12 cellular contexts compared by ENCODE assay signal in genomic region chr10:106957825-106958581, GRCh38.
DNase-seq lines count a peak whose midpoint lies in the region; ATAC-seq and TF ChIP-seq lines count a peak whose summit lies in the region.
"Had no signal": no experiment of that assay in that cellular context is flagged by ENCODE, and none has a peak within 500 bp of the region (broad histone marks: within the 10 kb centered on the region; RNA-seq: fewer than 3 reads in every experiment).

No MANE protein-coding gene starts in this region.

- ATAC-seq in GM18861 (IDR thresholded peaks at IDR 0.05; ENCODE audit: unreplicated experiment) (peak; percentile 44), HG02588 (IDR thresholded peaks at IDR 0.05; ENCODE audit: unreplicated experiment) (peak; percentile 49), HG02885 (IDR thresholded peaks at IDR 0.05; ENCODE audit: poor library complexity, unreplicated experiment) (no peak)

- POLR2A ChIA-PET in PC-9 (lab: Charles Lee; ENCODE audit: unreplicated experiment) = no interaction called here

- H3K4me1 ChIP-seq in PC-9 (replicated peaks; ENCODE audit: insufficient read depth) = no peaks in the 10 kb centered on the region

- H3F3A ChIP-seq in PC-9 (ENCODE audit: insufficient read depth, low read depth) = no peaks in the 10 kb centered on the region

- 60 to 63% methylated on average over 12 of the region's 12 CpGs for WGBS in lower leg skin, 2 donors

- H3K9me2 ChIP-seq in PC-9 (ENCODE audit: insufficient read depth) = no peaks in the 10 kb centered on the region

- DNase-seq in KG1 (lab: John Stamatoyannopoulos, UW) = peak; percentile 0
- peak; percentile 61 for DNase-seq in medulla oblongata (ENCODE audit: extremely low spot score)
- DNase-seq in activated T-cell treated with anti-CD3 and anti-CD28 coated beads, Interleukin-2, amount 50 U/mL, for 1 hour = no peak
- DNase-seq in PC-9 = no peak
- no peak for DNase-seq in lower leg skin (ENCODE audit: low spot score in 2 of 2)
- DNase-seq: activated T-cell treated with anti-CD3 and anti-CD28 coated beads for 4 hours, GOT3, NCI-H1105 had no signal

- H3K27ac ChIP-seq in PC-9 = no peak overlapping the region
- H3K27ac ChIP-seq: neutrophil had no signal

- BruUV-seq in PC-9 (replicated peaks; lab: Mats Ljungman, UMichigan) = no TSS peak

- no peaks in the 10 kb centered on the region for H4K20me1 ChIP-seq in PC-9 (ENCODE audit: insufficient read depth)

- H3K9me3 ChIP-seq in PC-9 (ENCODE audit: insufficient read depth, low read depth) = no peaks in the 10 kb centered on the region
- H3K9me3 ChIP-seq: neutrophil had no signal

- no peaks in the 10 kb centered on the region for H3K79me2 ChIP-seq in PC-9 (ENCODE audit: low read depth)

- TF ChIP-seq POLR2A in lower leg skin (IDR thresholded peaks at IDR 0.05) = no peak

- TF ChIP-seq CTCF in PC-9 (conservative IDR thresholded peaks at IDR 0.05) = no peak
- TF ChIP-seq CTCF in lower leg skin (IDR thresholded peaks at IDR 0.05) = no peak

- no peaks in the 10 kb centered on the region for H3K36me3 ChIP-seq in PC-9 (ENCODE audit: low read depth)
- H3K36me3 ChIP-seq: neutrophil had no signal

- intact Hi-C loops in PC-9 (cut with micrococcal nuclease; ENCODE audit: unreplicated experiment) (no loop called here), lower leg skin (cut with DNase I; ENCODE audit: low total_unique reads) (no loop called here)

- CTCF ChIA-PET in PC-9 (lab: Charles Lee) = no interaction called here

- H3K4me3 ChIP-seq in PC-9 (no peak overlapping the region), lower leg skin (ENCODE audit: low read depth, poor library complexity, severe bottlenecking) (no peak overlapping the region)

- H2AFZ ChIP-seq in PC-9 = no peak overlapping the region

- H3K4me2 ChIP-seq in PC-9 = no peak overlapping the region

- 0 out of 2 replicates have a peak, but pooled peaks cover 5% of the 10 kb centered on the region for H3K27me3 ChIP-seq in PC-9 (ENCODE audit: insufficient read depth, low read depth)
- H3K27me3 ChIP-seq: neutrophil had no signal

Comparison
In these comparisons a context has a peak if more than half of its experiments do, and no peak if none do; other contexts are left out.
1. DNase-seq: peak in KG1 (single experiment) and medulla oblongata (single experiment); none in activated T-cell treated with anti-CD3 and anti-CD28 coated beads, Interleukin-2, amount 50 U/mL, for 1 hour (single experiment), PC-9 (0 of 2) and lower leg skin (0 of 2).